In genomic region chrX:48508400-48509244, GRCh38 we compare ENCODE assay signal across 8 cellular contexts. TPM values are rescaled to one million over a fixed set of nuclear protein-coding genes. Genes with fewer than 3 reads are reported as not detected.
A peak's percentile ranks its signal among the peaks of the same experiment; 100 is the strongest.
DNase-seq lines count a peak whose midpoint lies in the region; ATAC-seq and TF ChIP-seq lines count a peak whose summit lies in the region.

TSS of gene PORCN (plus strand) at chrX:48508992. CDS start at chrX:48509821, 829 bp downstream.

- TF ChIP-seq CTCF in GM10266 (IDR thresholded peaks at IDR 0.05; ENCODE audit: control insufficient read depth, insufficient read depth, low read depth, missing control alignments) = no peak
- TF ChIP-seq CTCF in VCaP (conservative IDR thresholded peaks at IDR 0.05) = no peak

- DNase-seq in GM10266 (ENCODE audit: extremely low spot score) (peak; percentile 89), NCI-H1930 (lab: John Stamatoyannopoulos, UW) (peak; percentile 15 to 63), T47D (ENCODE audit: low read depth in 1 of 2, low spot score in 1 of 2) (peak; percentile 85 to 88), immature natural killer cell (peak; percentile 70 to 77 (median 74))
- DNase-seq in stimulated activated CD4-positive, alpha-beta T cell treated with anti-CD3 and anti-CD28 coated beads, Interleukin-12 subunit alpha, Interleukin-12 subunit beta, amount 100 ng/mL, for 24 hours (ENCODE audit: low read depth in 2 of 2) = peak; percentile 61 to 80

- peak within 1 kb of the TSS; percentile 78 to 92 (median 88) for H3K27ac Mint-ChIP-seq in immature natural killer cell

- H3K9me3 Mint-ChIP-seq in immature natural killer cell = no peaks in the 10 kb centered on the region

- H3K27ac ChIP-seq in VCaP = peak within 1 kb of the TSS; percentile 9; the same call in 1 of the 2 replicates

- peaks cover 15% of the 10 kb centered on the region in 2 donors for H3K4me1 Mint-ChIP-seq in immature natural killer cell

- in situ Hi-C loops in T47D (cut with HindIII; ENCODE audit: low pct_unique_long_range_greater_than_20kb, low sequenced_read_pairs) = no loop called here

- peaks cover 1 to 10% (median 7%) of the 10 kb centered on the region in 3 donors for H3K27me3 Mint-ChIP-seq in immature natural killer cell (ENCODE audit: low read depth in 3 of 3)

- H3K36me3 Mint-ChIP-seq in immature natural killer cell = no peaks in the 10 kb centered on the region

- peak within 1 kb of the TSS; percentile 85 to 91 (median 86) for H3K4me3 Mint-ChIP-seq in immature natural killer cell

- ATAC-seq in HG02588 (IDR thresholded peaks at IDR 0.05; ENCODE audit: unreplicated experiment) (peak; percentile 79), GM18873 (IDR thresholded peaks at IDR 0.05; ENCODE audit: low FRiP score, unreplicated experiment) (no peak)

RNA-seq across cellular contexts. Expression of gene PORCN, which starts in this region (rescaled TPM):
- 10 to 100 TPM; 13.1 to 29.8 (median 18.1) TPM for polyA plus RNA-seq in immature natural killer cell

Comparison
In these comparisons a context has a peak if more than half of its experiments do, and no peak if none do; other contexts are left out.
1. DNase-seq: peak in every context shown above with its lines; median percentile 89 in GM10266; 86 in T47D; 74 in immature natural killer cell; 70 in stimulated activated CD4-positive, alpha-beta T cell treated with anti-CD3 and anti-CD28 coated beads, Interleukin-12 subunit alpha, Interleukin-12 subunit beta, amount 100 ng/mL, for 24 hours; 39 in NCI-H1930.